In the genomic region with DNA sequence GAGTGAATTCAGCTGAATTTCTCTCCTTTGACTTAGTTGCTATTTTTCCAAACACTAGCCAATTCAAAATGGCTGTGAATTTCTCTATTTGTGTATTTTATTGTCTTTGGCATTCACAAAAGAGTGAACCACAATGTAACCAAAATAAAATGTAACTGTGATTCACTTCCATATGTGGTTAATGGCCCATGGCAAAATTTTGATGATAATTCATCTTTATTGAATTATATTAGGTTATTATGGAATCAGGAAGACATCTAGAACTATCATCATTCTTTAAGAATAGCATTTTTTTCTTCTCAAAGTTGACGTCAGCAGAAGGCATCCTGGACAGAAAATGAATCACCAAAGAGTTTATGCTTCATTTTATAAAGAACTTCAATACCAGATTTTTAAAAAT, we compare ENCODE assay signal across 2 cellular contexts.
TF ChIP-seq lines count a peak whose summit lies in the region.

No MANE protein-coding gene starts in this region.

TF ChIP-seq in SK-N-SH treated with all-trans-retinoic acid at 6 μM for 48 hours, 23 proteins besides CTCF, POLR2A, EP300 and RAD21 (continued from another document):
- TF ChIP-seq, protein P1, sequence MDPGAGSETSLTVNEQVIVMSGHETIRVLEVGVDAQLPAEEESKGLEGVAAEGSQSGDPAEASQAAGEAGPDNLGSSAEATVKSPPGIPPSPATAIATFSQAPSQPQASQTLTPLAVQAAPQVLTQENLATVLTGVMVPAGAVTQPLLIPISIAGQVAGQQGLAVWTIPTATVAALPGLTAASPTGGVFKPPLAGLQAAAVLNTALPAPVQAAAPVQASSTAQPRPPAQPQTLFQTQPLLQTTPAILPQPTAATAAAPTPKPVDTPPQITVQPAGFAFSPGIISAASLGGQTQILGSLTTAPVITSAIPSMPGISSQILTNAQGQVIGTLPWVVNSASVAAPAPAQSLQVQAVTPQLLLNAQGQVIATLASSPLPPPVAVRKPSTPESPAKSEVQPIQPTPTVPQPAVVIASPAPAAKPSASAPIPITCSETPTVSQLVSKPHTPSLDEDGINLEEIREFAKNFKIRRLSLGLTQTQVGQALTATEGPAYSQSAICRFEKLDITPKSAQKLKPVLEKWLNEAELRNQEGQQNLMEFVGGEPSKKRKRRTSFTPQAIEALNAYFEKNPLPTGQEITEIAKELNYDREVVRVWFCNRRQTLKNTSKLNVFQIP (CRISPR knock-in tag; IDR thresholded peaks at IDR 0.05; ENCODE audit: borderline replicate concordance, low read depth): 0 out of 2 replicates have a peak, but pooled peaks have one; percentile 54
- TF ChIP-seq ZC3H10 (CRISPR knock-in tag; IDR thresholded peaks at IDR 0.05) (peak; percentile 84), TOX (CRISPR knock-in tag; IDR thresholded peaks at IDR 0.05; ENCODE audit: borderline replicate concordance) (peak; percentile 67; the same call in 1 of the 2 replicates), ZNF8 (CRISPR knock-in tag; IDR thresholded peaks at IDR 0.05) (no peak), ARNTL (CRISPR knock-in tag; IDR thresholded peaks at IDR 0.05; ENCODE audit: borderline replicate concordance, low read depth) (no peak), ZNF565 (CRISPR knock-in tag; conservative IDR thresholded peaks at IDR 0.05; ENCODE audit: low read depth) (no peak), ISL1 (CRISPR knock-in tag; IDR thresholded peaks at IDR 0.05) (peak; percentile 94)
- TF ChIP-seq, protein P2, sequence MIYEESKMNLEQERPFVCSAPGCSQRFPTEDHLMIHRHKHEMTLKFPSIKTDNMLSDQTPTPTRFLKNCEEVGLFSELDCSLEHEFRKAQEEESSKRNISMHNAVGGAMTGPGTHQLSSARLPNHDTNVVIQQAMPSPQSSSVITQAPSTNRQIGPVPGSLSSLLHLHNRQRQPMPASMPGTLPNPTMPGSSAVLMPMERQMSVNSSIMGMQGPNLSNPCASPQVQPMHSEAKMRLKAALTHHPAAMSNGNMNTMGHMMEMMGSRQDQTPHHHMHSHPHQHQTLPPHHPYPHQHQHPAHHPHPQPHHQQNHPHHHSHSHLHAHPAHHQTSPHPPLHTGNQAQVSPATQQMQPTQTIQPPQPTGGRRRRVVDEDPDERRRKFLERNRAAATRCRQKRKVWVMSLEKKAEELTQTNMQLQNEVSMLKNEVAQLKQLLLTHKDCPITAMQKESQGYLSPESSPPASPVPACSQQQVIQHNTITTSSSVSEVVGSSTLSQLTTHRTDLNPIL (CRISPR knock-in tag; IDR thresholded peaks at IDR 0.05; ENCODE audit: low read depth): peak; percentile 70
- TF ChIP-seq, protein P3, sequence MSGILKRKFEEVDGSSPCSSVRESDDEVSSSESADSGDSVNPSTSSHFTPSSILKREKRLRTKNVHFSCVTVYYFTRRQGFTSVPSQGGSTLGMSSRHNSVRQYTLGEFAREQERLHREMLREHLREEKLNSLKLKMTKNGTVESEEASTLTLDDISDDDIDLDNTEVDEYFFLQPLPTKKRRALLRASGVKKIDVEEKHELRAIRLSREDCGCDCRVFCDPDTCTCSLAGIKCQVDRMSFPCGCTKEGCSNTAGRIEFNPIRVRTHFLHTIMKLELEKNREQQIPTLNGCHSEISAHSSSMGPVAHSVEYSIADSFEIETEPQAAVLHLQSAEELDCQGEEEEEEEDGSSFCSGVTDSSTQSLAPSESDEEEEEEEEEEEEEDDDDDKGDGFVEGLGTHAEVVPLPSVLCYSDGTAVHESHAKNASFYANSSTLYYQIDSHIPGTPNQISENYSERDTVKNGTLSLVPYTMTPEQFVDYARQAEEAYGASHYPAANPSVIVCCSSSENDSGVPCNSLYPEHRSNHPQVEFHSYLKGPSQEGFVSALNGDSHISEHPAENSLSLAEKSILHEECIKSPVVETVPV (CRISPR knock-in tag; IDR thresholded peaks at IDR 0.05): no peak
TF ChIP-seq in SK-N-SH treated with all-trans-retinoic acid at 6 μM for 48 hours: peak in this region for 6.

TF ChIP-seq in HepG2, 621 proteins besides CTCF, POLR2A, EP300 and RAD21 (continued from another document):
- TF ChIP-seq, protein P4, sequence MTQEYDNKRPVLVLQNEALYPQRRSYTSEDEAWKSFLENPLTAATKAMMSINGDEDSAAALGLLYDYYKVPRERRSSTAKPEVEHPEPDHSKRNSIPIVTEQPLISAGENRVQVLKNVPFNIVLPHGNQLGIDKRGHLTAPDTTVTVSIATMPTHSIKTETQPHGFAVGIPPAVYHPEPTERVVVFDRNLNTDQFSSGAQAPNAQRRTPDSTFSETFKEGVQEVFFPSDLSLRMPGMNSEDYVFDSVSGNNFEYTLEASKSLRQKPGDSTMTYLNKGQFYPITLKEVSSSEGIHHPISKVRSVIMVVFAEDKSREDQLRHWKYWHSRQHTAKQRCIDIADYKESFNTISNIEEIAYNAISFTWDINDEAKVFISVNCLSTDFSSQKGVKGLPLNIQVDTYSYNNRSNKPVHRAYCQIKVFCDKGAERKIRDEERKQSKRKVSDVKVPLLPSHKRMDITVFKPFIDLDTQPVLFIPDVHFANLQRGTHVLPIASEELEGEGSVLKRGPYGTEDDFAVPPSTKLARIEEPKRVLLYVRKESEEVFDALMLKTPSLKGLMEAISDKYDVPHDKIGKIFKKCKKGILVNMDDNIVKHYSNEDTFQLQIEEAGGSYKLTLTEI (CRISPR knock-in tag; conservative IDR thresholded peaks at IDR 0.05): no peak
- TF ChIP-seq MAFG (CRISPR knock-in tag; IDR thresholded peaks at IDR 0.05) (no peak), ZNF788 (CRISPR knock-in tag; IDR thresholded peaks at IDR 0.05; ENCODE audit: borderline replicate concordance) (no peak), TMF1 (CRISPR knock-in tag; IDR thresholded peaks at IDR 0.05; ENCODE audit: low read depth) (no peak), KDM3A (CRISPR knock-in tag; IDR thresholded peaks at IDR 0.05; ENCODE audit: low read depth) (no peak)
- TF ChIP-seq, protein P5, sequence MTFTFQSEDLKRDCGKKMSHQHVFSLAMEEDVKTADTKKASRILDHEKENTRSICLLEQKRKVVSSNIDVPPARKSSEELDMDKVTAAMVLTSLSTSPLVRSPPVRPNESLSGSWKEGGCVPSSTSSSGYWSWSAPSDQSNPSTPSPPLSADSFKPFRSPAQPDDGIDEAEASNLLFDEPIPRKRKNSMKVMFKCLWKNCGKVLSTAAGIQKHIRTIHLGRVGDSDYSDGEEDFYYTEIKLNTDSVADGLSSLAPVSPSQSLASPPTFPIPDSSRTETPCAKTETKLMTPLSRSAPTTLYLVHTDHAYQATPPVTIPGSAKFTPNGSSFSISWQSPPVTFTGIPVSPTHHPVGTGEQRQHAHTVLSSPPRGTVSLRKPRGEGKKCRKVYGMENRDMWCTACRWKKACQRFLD (CRISPR knock-in tag; IDR thresholded peaks at IDR 0.05; ENCODE audit: borderline replicate concordance): no peak
- TF ChIP-seq, protein P6, sequence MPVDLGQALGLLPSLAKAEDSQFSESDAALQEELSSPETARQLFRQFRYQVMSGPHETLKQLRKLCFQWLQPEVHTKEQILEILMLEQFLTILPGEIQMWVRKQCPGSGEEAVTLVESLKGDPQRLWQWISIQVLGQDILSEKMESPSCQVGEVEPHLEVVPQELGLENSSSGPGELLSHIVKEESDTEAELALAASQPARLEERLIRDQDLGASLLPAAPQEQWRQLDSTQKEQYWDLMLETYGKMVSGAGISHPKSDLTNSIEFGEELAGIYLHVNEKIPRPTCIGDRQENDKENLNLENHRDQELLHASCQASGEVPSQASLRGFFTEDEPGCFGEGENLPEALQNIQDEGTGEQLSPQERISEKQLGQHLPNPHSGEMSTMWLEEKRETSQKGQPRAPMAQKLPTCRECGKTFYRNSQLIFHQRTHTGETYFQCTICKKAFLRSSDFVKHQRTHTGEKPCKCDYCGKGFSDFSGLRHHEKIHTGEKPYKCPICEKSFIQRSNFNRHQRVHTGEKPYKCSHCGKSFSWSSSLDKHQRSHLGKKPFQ (CRISPR knock-in tag; IDR thresholded peaks at IDR 0.05; ENCODE audit: insufficient replicate concordance): no peak
- TF ChIP-seq, protein P7, sequence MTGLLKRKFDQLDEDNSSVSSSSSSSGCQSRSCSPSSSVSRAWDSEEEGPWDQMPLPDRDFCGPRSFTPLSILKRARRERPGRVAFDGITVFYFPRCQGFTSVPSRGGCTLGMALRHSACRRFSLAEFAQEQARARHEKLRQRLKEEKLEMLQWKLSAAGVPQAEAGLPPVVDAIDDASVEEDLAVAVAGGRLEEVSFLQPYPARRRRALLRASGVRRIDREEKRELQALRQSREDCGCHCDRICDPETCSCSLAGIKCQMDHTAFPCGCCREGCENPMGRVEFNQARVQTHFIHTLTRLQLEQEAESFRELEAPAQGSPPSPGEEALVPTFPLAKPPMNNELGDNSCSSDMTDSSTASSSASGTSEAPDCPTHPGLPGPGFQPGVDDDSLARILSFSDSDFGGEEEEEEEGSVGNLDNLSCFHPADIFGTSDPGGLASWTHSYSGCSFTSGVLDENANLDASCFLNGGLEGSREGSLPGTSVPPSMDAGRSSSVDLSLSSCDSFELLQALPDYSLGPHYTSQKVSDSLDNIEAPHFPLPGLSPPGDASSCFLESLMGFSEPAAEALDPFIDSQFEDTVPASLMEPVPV (CRISPR knock-in tag; IDR thresholded peaks at IDR 0.05): no peak
- TF ChIP-seq, protein P8, sequence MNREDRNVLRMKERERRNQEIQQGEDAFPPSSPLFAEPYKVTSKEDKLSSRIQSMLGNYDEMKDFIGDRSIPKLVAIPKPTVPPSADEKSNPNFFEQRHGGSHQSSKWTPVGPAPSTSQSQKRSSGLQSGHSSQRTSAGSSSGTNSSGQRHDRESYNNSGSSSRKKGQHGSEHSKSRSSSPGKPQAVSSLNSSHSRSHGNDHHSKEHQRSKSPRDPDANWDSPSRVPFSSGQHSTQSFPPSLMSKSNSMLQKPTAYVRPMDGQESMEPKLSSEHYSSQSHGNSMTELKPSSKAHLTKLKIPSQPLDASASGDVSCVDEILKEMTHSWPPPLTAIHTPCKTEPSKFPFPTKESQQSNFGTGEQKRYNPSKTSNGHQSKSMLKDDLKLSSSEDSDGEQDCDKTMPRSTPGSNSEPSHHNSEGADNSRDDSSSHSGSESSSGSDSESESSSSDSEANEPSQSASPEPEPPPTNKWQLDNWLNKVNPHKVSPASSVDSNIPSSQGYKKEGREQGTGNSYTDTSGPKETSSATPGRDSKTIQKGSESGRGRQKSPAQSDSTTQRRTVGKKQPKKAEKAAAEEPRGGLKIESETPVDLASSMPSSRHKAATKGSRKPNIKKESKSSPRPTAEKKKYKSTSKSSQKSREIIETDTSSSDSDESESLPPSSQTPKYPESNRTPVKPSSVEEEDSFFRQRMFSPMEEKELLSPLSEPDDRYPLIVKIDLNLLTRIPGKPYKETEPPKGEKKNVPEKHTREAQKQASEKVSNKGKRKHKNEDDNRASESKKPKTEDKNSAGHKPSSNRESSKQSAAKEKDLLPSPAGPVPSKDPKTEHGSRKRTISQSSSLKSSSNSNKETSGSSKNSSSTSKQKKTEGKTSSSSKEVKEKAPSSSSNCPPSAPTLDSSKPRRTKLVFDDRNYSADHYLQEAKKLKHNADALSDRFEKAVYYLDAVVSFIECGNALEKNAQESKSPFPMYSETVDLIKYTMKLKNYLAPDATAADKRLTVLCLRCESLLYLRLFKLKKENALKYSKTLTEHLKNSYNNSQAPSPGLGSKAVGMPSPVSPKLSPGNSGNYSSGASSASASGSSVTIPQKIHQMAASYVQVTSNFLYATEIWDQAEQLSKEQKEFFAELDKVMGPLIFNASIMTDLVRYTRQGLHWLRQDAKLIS (CRISPR knock-in tag; IDR thresholded peaks at IDR 0.05): no peak
